In the genomic region with DNA sequence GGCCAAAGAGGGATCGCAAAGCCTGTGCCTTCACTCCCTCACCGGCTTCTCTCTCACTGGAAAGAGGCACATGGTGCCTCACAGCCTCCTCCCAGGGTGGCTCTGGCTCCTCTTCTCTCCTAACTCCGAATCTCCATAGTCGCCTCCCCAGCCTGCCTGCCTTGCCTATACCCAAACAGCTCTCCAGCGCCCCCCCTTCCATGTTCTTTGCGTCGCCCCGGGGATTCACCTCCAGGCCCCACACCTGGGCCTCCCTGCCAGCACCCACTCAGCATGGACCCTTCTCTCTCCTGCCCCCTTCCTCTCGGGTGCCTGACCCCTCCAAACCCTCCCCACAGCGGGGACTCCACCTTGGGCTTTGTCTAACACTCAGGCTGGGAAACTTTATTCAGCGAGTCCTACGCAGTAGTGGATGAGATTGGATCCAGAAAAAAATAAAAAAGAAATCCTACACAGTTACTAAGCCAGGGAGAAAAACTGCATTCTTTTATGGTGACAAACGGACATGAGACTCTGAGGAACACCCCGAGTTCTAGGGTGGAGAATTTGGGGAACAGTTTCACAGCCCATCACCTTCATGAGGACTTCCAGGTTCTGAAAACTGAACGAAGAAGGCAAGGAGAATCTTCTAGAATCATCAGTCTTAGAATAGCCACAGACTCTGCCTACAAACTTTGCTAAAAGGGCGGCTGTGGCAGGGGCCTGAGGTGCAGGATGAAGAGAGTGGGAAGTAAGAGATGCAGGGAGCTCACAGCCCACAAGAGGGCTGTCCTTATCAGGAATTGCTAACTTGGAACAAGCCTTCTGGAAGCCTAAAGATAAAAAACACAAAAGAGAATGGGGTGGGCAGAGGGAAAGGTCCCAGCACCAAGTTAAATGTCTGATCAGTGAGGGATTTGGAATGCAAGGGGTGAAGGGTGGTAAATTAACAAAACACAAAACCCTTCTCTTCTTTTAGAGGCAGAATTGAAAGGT, we compare ENCODE assay signal across 9 cellular contexts. TPM values are rescaled to one million over a fixed set of nuclear protein-coding genes. Genes with fewer than 3 reads are reported as not detected.
DNase-seq lines count a peak whose midpoint lies in the region; TF ChIP-seq lines count a peak whose summit lies in the region.
"Had no signal": no experiment of that assay in that cellular context is flagged by ENCODE, and none has a peak within 500 bp of the region (broad histone marks: within the 10 kb centered on the region; RNA-seq: fewer than 3 reads in every experiment).

No MANE protein-coding gene starts in this region.

- POLR2A ChIA-PET in CD8-positive, alpha-beta memory T cell (lab: Charles Lee) = no interaction called here

- peaks cover 0 to 2% of the 10 kb centered on the region in 2 donors for H3K27me3 Mint-ChIP-seq in CD8-positive, alpha-beta memory T cell

- no peak for TF ChIP-seq POLR2A in NB4 (IDR thresholded peaks at IDR 0.05; ENCODE audit: extremely low read depth, insufficient read length)

- no peaks in the 10 kb centered on the region for H3K9me3 ChIP-seq in CD8-positive, alpha-beta memory T cell (ENCODE audit: low read length)
- H3K9me3 ChIP-seq: HAP-1 had no signal

- DNase-seq in CD8-positive, alpha-beta memory T cell = no peak
- DNase-seq in NB4 (ENCODE audit: low read depth) (peak; percentile 28), dorsolateral prefrontal cortex (peak in 1 of 10 donors; percentile 45), non-pigmented ciliary epithelial cell (ENCODE audit: low read depth) (peak; percentile 20), NCI-H2081 (lab: John Stamatoyannopoulos, UW) (no peak), NCI-H187 (lab: John Stamatoyannopoulos, UW) (no peak), NCI-H187 treated with DMSO at 0.1 percent for 48 hours (lab: John Stamatoyannopoulos, UW) (no peak), NCI-H1048 (lab: John Stamatoyannopoulos, UW) (no peak)

- H3K9me3 Mint-ChIP-seq in CD8-positive, alpha-beta memory T cell = no peaks in the 10 kb centered on the region

- peaks cover 0 to 21% (median 6%) of the 10 kb centered on the region in 3 donors for H3K36me3 Mint-ChIP-seq in CD8-positive, alpha-beta memory T cell

- CTCF ChIA-PET in CD8-positive, alpha-beta memory T cell (lab: Charles Lee) = interaction anchor here (1.0 to 7.2 kb wide), 3 partner anchors 9 to 24 kb away, joined by 3 to 100 read pairs (median 3); no protein-coding TSS in a partner anchor

- peak overlapping the region in 6 of 8 donors; percentile 29 to 85 (median 54) for H3K27ac Mint-ChIP-seq in CD8-positive, alpha-beta memory T cell

- peak overlapping the region in 1 of 7 donors; percentile 58 for H3K4me3 Mint-ChIP-seq in CD8-positive, alpha-beta memory T cell

- peaks cover 14% of the 10 kb centered on the region for H3K4me1 ChIP-seq in CD8-positive, alpha-beta memory T cell (ENCODE audit: insufficient read depth, low read length)

- intact Hi-C loops in dorsolateral prefrontal cortex (cut with DNase I) = loop anchor here in 1 of 2 donors (10.0 kb wide), 1 partner anchor 143 kb away; no protein-coding TSS in a partner anchor

- peaks cover 12 to 25% (median 20%) of the 10 kb centered on the region in 3 donors for H3K4me1 Mint-ChIP-seq in CD8-positive, alpha-beta memory T cell

- H3K27ac ChIP-seq in CD8-positive, alpha-beta memory T cell (ENCODE audit: low read depth, low read length) = peak overlapping the region; percentile 56
- peak overlapping the region in 36 of 59 donors; percentile 3 to 77 (median 42) for H3K27ac ChIP-seq in dorsolateral prefrontal cortex

- no peak overlapping the region for H3K4me3 ChIP-seq in CD8-positive, alpha-beta memory T cell (ENCODE audit: low read length)
- H3K4me3 ChIP-seq in NB4 (ENCODE audit: low read depth, low read length) (no peak overlapping the region), dorsolateral prefrontal cortex (no peak overlapping the region)
- H3K4me3 ChIP-seq: HAP-1 had no signal

- peaks cover 16% of the 10 kb centered on the region for H3K36me3 ChIP-seq in CD8-positive, alpha-beta memory T cell (ENCODE audit: insufficient read depth, low read length)

- TF ChIP-seq CTCF in NB4 (IDR thresholded peaks at IDR 0.05; ENCODE audit: low read depth, low read length) (peak; percentile 20), dorsolateral prefrontal cortex (IDR thresholded peaks at IDR 0.05 in 54 of 56, conservative IDR thresholded peaks at IDR 0.05 in 2 of 56; ENCODE audit: low read depth in 1 of 56, partially characterized antibody in 56 of 56) (peak in 42 of 56 donors; percentile 11 to 54 (median 37))

- H3K27me3 ChIP-seq in CD8-positive, alpha-beta memory T cell (ENCODE audit: insufficient read depth, low read length, poor library complexity, severe bottlenecking) = no peaks in the 10 kb centered on the region
- H3K27me3 ChIP-seq in dorsolateral prefrontal cortex = no peaks in the 10 kb centered on the region

RNA-seq across cellular contexts. Expression of gene PPM1F, which starts 5.3 kb away (rescaled TPM):
- total RNA-seq in CD8-positive, alpha-beta memory T cell = 10 to 100 TPM; 25.4 to 29.1 TPM
- polyA plus RNA-seq in CD8-positive, alpha-beta memory T cell = 9.2 TPM
- 10 to 100 TPM; 22.1 to 52.4 (median 37.5) TPM for total RNA-seq in dorsolateral prefrontal cortex

RNA-seq across cellular contexts. Expression of gene TOP3B, which starts 35.3 kb away (rescaled TPM):
- 10 to 100 TPM; 30.1 to 36.9 TPM for total RNA-seq in CD8-positive, alpha-beta memory T cell
- 17.3 TPM for polyA plus RNA-seq in CD8-positive, alpha-beta memory T cell
- 10 to 100 TPM; 16.8 to 59.9 (median 32.5) TPM for total RNA-seq in dorsolateral prefrontal cortex

Comparison
In these comparisons a context has a peak if more than half of its experiments do, and no peak if none do; other contexts are left out.
1. DNase-seq: peak in NB4 (single experiment) and non-pigmented ciliary epithelial cell (single experiment); none in CD8-positive, alpha-beta memory T cell (0 of 5), NCI-H2081 (0 of 2), NCI-H187 (0 of 2), NCI-H187 treated with DMSO at 0.1 percent for 48 hours (single experiment) and NCI-H1048 (single experiment).